In the genomic region with DNA sequence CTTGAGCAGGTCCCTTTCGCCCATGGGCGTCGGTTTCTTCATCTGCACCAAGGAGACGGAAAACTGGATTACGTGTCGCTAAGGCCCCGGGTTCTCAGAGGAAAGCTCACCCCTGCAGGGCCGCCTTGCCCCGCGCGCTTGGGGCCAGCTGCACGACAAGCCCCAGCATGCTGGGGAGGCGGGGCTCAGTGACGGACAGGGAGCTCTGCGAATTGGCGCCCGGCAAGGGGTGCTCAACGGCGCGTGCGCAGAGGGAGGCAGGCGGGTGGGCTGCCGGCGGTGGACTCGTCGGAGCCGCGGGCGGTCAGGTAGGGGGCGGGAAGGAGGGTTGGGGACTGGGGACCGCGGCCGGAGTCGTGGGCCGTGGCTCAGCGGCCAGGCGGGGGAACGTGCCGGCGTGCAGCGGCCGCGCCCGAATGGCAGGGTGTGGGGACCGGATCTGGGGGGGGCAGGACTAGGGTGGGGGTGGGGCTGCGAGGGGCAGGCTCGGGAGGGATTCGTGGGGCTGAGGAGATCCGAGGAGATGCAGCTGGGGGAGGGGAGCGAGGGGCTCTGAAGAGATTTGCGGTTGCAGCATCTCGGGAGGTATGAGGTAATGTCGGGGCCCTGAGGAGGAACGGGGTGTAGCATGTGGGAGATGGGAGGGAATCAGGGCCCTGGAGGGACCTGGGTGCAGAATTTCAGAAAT, we compare ENCODE assay signal across 8 cellular contexts. TPM values are rescaled to one million over a fixed set of nuclear protein-coding genes. Genes with fewer than 3 reads are reported as not detected.
DNase-seq lines count a peak whose midpoint lies in the region; FAIRE-seq and TF ChIP-seq lines count a peak whose summit lies in the region.

A gene with protein sequence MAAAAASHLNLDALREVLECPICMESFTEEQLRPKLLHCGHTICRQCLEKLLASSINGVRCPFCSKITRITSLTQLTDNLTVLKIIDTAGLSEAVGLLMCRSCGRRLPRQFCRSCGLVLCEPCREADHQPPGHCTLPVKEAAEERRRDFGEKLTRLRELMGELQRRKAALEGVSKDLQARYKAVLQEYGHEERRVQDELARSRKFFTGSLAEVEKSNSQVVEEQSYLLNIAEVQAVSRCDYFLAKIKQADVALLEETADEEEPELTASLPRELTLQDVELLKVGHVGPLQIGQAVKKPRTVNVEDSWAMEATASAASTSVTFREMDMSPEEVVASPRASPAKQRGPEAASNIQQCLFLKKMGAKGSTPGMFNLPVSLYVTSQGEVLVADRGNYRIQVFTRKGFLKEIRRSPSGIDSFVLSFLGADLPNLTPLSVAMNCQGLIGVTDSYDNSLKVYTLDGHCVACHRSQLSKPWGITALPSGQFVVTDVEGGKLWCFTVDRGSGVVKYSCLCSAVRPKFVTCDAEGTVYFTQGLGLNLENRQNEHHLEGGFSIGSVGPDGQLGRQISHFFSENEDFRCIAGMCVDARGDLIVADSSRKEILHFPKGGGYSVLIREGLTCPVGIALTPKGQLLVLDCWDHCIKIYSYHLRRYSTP (plus strand): TSS at position 232 of the 688 bp plus-strand sequence. CDS start 10,438 bp downstream, outside the sequence.

- no peaks in the 10 kb centered on the region for H3K36me3 ChIP-seq in endothelial cell of umbilical vein (ENCODE audit: control insufficient read depth in 2 of 2, extremely low read depth in 1 of 2, insufficient read depth in 2 of 2, low read length in 2 of 2)

- peak within 1 kb of the TSS; percentile 85 for H3K27ac Mint-ChIP-seq in mesothelial cell of epicardium

- CTCF ChIA-PET in endothelial cell of umbilical vein (lab: Charles Lee): interaction anchor here (0.6 to 1.4 kb wide), 2 partner anchors 11 to 1096 kb away, joined by 3 to 14 read pairs; no protein-coding TSS in a partner anchor

- peak; percentile 19 for TF ChIP-seq POLR2A in endothelial cell of umbilical vein (IDR thresholded peaks at IDR 0.05; ENCODE audit: low read depth, low read length)

- H3K27ac ChIP-seq in endothelial cell of umbilical vein (ENCODE audit: insufficient read depth, low read depth, low read length): no peak within 1 kb of the TSS

- H3K27me3 Mint-ChIP-seq in mesothelial cell of epicardium (ENCODE audit: low read depth): no peaks in the 10 kb centered on the region

- H3K9me3 Mint-ChIP-seq in mesothelial cell of epicardium: peaks cover 9% of the 10 kb centered on the region

- POLR2A ChIA-PET in endothelial cell of umbilical vein (lab: Charles Lee): interaction anchor here (0.6 to 0.7 kb wide), 4 partner anchors 20 to 330 kb away, joined by 3 to 5 read pairs (median 4); no protein-coding TSS in a partner anchor

- H3K4me3 ChIP-seq in endothelial cell of umbilical vein (replicated peaks in 1 of 3; ENCODE audit: insufficient read depth in 1 of 3, low read depth in 1 of 3, low read length in 3 of 3): peak within 1 kb of the TSS; percentile 65 to 82 (median 73)

- H3K4me3 Mint-ChIP-seq in mesothelial cell of epicardium: peak within 1 kb of the TSS; percentile 78

- FAIRE-seq in endothelial cell of umbilical vein (lab: Jason Lieb, UNC): peak; percentile 87

- peaks cover 3% of the 10 kb centered on the region for H3K36me3 Mint-ChIP-seq in mesothelial cell of epicardium

- dilution Hi-C loops in endothelial cell of umbilical vein (cut with MboI; ENCODE audit: extremely low pct_ligation_motif_present, low sequenced_read_pairs): no loop called here

- peaks cover 11% of the 10 kb centered on the region for H3K4me1 ChIP-seq in endothelial cell of umbilical vein (ENCODE audit: control insufficient read depth, extremely low read depth, insufficient read depth, low read length)

- H2AFZ ChIP-seq in endothelial cell of umbilical vein (ENCODE audit: low read depth, low read length): peak within 1 kb of the TSS; percentile 90

- no peaks in the 10 kb centered on the region for H4K20me1 ChIP-seq in endothelial cell of umbilical vein (replicated peaks; ENCODE audit: control insufficient read depth, extremely low read depth, insufficient read depth, low read length)

- DNase-seq in COLO829 (ENCODE audit: low spot score) (peak; percentile 95), GM20000 (ENCODE audit: low spot score) (peak; percentile 96), HS-5 (ENCODE audit: low read depth) (peak; percentile 44), NOMO-1 treated with dmso at 0.1 percent for 144 hours (lab: John Stamatoyannopoulos, UW; ENCODE audit: unreplicated experiment) (peak; percentile 75), endothelial cell of umbilical vein (ENCODE audit: low read depth, low spot score) (peak; percentile 92), mesothelial cell of epicardium (ENCODE audit: low spot score in 2 of 2, unreplicated experiment in 2 of 2) (peak; percentile 91 to 98)
- DNase-seq in activated CD8-positive, alpha-beta memory T cell treated with anti-CD3 and anti-CD28 coated beads, Interleukin-2, amount 50 U/mL, for 4 hours: peak; percentile 93
- DNase-seq in stimulated activated CD8-positive, alpha-beta memory T cell treated with anti-CD3 and anti-CD28 coated beads, Interleukin-15, amount 100 ng/mL, for 48 hours (ENCODE audit: low read depth in 2 of 2): peak; percentile 84 to 88

- H3K79me2 ChIP-seq in endothelial cell of umbilical vein (ENCODE audit: control insufficient read depth, insufficient read depth, low read length): peaks cover 36% of the 10 kb centered on the region

- no TSS peak for BruUV-seq in endothelial cell of umbilical vein (replicated peaks; lab: Mats Ljungman, UMichigan)

- H3K4me2 ChIP-seq in endothelial cell of umbilical vein (ENCODE audit: insufficient read depth, low read length): peak within 1 kb of the TSS; percentile 62

- peak within 1 kb of the TSS; percentile 63 for H3K9ac ChIP-seq in endothelial cell of umbilical vein (replicated peaks; ENCODE audit: extremely low read depth, insufficient read depth, low read length)

- no peaks in the 10 kb centered on the region for H3K9me1 ChIP-seq in endothelial cell of umbilical vein (replicated peaks; ENCODE audit: control insufficient read depth, extremely low read depth, insufficient read depth, low read length)

- no peaks in the 10 kb centered on the region for H3K9me3 ChIP-seq in endothelial cell of umbilical vein (replicated peaks; ENCODE audit: control insufficient read depth, insufficient read depth, low read length)

- intact Hi-C loops in endothelial cell of umbilical vein (cut with micrococcal nuclease): no loop called here

- H3K27me3 ChIP-seq in endothelial cell of umbilical vein (ENCODE audit: control insufficient read depth in 2 of 2, insufficient read depth in 2 of 2, low read length in 2 of 2): no peaks in the 10 kb centered on the region

- H3K4me1 Mint-ChIP-seq in mesothelial cell of epicardium: peaks cover 30% of the 10 kb centered on the region

- TF ChIP-seq CTCF in GM20000 (IDR thresholded peaks at IDR 0.05; ENCODE audit: extremely low read depth, missing control alignments): no peak
- no peak for TF ChIP-seq CTCF in endothelial cell of umbilical vein (IDR thresholded peaks at IDR 0.05; ENCODE audit: extremely low read depth in 1 of 2, insufficient read depth in 1 of 2, low read depth in 1 of 2, low read length in 2 of 2)
- TF ChIP-seq CTCF in mesothelial cell of epicardium (IDR thresholded peaks at IDR 0.05; ENCODE audit: unreplicated experiment): no peak

TF ChIP-seq in endothelial cell of umbilical vein, 7 proteins besides CTCF, POLR2A, EP300 and RAD21:
- TF ChIP-seq POLR2AphosphoS5 (IDR thresholded peaks at IDR 0.05; ENCODE audit: insufficient read depth, low read depth, low read length) (peak; percentile 64), FOS (IDR thresholded peaks at IDR 0.05; ENCODE audit: borderline replicate concordance, insufficient read depth, low read length) (no peak)
- TF ChIP-seq, protein P1, sequence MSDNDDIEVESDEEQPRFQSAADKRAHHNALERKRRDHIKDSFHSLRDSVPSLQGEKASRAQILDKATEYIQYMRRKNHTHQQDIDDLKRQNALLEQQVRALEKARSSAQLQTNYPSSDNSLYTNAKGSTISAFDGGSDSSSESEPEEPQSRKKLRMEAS (IDR thresholded peaks at IDR 0.05; ENCODE audit: insufficient read depth, insufficient read length): peak; percentile 22

RNA-seq across cellular contexts. Expression of the gene that starts here (rescaled TPM):
- total RNA-seq in endothelial cell of umbilical vein (18.2 and 18.4 TPM in 2 replicates), mesothelial cell of epicardium (29.6 to 33.9 TPM (median 33.6 TPM) in 3 replicates)
- polyA plus RNA-seq in endothelial cell of umbilical vein: 10.5 and 10.8 TPM in 2 replicates
- polyA plus RNA-seq in endothelial cell of umbilical vein (2011; cell fraction: cytosol; rRNA removed): 7.8 and 8.4 TPM in 2 replicates
- 9.3 and 9.6 TPM in 2 replicates for polyA plus RNA-seq in endothelial cell of umbilical vein (2011; cell fraction: nucleus; rRNA removed)
- polyA plus RNA-seq in endothelial cell of umbilical vein (2012): 11.7 and 12.7 TPM in 2 replicates
- 40.0 and 46.0 TPM in 2 replicates for polyA minus RNA-seq in endothelial cell of umbilical vein
- polyA minus RNA-seq in endothelial cell of umbilical vein (2011; cell fraction: cytosol; rRNA and poly(A)+ RNA removed): 11.1 TPM
- polyA minus RNA-seq in endothelial cell of umbilical vein (2011; cell fraction: nucleus; rRNA and poly(A)+ RNA removed): 14.0 and 19.3 TPM in 2 replicates

Comparison
In these comparisons a context has a peak if more than half of its experiments do, and no peak if none do; other contexts are left out.
1. DNase-seq: peak in every context shown above with its lines; median percentile 96 in GM20000; 95 in COLO829; 94 in mesothelial cell of epicardium; 93 in activated CD8-positive, alpha-beta memory T cell treated with anti-CD3 and anti-CD28 coated beads, Interleukin-2, amount 50 U/mL, for 4 hours; 92 in endothelial cell of umbilical vein; 86 in stimulated activated CD8-positive, alpha-beta memory T cell treated with anti-CD3 and anti-CD28 coated beads, Interleukin-15, amount 100 ng/mL, for 48 hours; 75 in NOMO-1 treated with dmso at 0.1 percent for 144 hours; 44 in HS-5.